Comparison of ENCODE assay signal across 19 cellular contexts in the genomic region with DNA sequence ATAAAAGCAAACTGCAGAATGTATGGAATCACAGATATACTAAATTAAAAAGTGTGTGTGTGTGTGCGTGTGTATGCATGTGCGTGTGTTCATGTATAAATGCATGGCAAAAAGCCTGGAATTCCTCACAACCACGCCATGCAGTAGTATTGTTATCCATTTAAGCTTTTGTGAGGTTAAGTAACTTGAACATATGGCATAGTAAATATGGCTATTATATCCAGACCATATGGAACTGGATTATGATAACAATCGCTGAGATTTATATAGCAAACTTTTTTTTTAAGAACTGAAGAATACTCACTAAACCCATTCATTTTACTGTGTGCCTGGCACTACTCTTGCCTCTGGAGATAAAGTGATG. TPM values are rescaled to one million over a fixed set of nuclear protein-coding genes. Genes with fewer than 3 reads are reported as not detected.
DNase-seq lines count a peak whose midpoint lies in the region; ATAC-seq and TF ChIP-seq lines count a peak whose summit lies in the region.
"Had no signal": no experiment of that assay in that cellular context is flagged by ENCODE, and none has a peak within 500 bp of the region (broad histone marks: within the 10 kb centered on the region; RNA-seq: fewer than 3 reads in every experiment).

No MANE protein-coding gene starts in this region.

- H3K79me2 ChIP-seq in OCI-LY7 (ENCODE audit: insufficient read depth, low read depth, low read length): no peaks in the 10 kb centered on the region

- WGBS in IMR-90 (ENCODE audit: extremely low coverage in 2 of 2, insufficient read length in 1 of 2), 2 experiments: no CpG with 5 or more reads among the region's 4 CpGs
- WGBS in gastroesophageal sphincter (ENCODE audit: low coverage in 1 of 2), 2 donors: 13 to 22% methylated on average over 4 of the region's 4 CpGs
- 15 to 34% methylated on average over 4 of the region's 4 CpGs for WGBS in esophagus squamous epithelium, 2 donors

- no peak overlapping the region for H2BK120ac ChIP-seq in IMR-90 (ENCODE audit: low read depth, low read length)

- in situ Hi-C loops in IMR-90 (cut with MboI; ENCODE audit: low sequenced_read_pairs) (no loop called here), Panc1 (cut with HindIII; ENCODE audit: low pct_unique_long_range_greater_than_20kb, low sequenced_read_pairs) (loop anchor here (5.0 kb wide), 1 partner anchor 35 kb away; no protein-coding TSS in a partner anchor)

- intact Hi-C loops in IMR-90 (cut with micrococcal nuclease) (loop anchor here (5.0 kb wide), 1 partner anchor 440 kb away; no protein-coding TSS in a partner anchor), Panc1 (cut with micrococcal nuclease; ENCODE audit: unreplicated experiment) (loop anchor here (10.0 kb wide), 1 partner anchor 142 kb away; no protein-coding TSS in a partner anchor), OCI-LY7 (cut with micrococcal nuclease; ENCODE audit: unreplicated experiment) (no loop called here), esophagus squamous epithelium (cut with DNase I) (no loop called here)

- H3K27me3 ChIP-seq in IMR-90 (ENCODE audit: control insufficient read depth, insufficient read depth, low read length) (peaks cover 20% of the 10 kb centered on the region), Panc1 (ENCODE audit: control insufficient read depth, insufficient read depth, low read length) (no peaks in the 10 kb centered on the region), gastroesophageal sphincter (no peaks in the 10 kb centered on the region), skeletal muscle tissue (ENCODE audit: control insufficient read depth in 3 of 3, insufficient read depth in 3 of 3, low read length in 3 of 3) (no peaks in the 10 kb centered on the region), esophagus squamous epithelium (no peaks in the 10 kb centered on the region)
- H3K27me3 ChIP-seq: tibial artery had no signal

- H3K36me3 ChIP-seq in IMR-90 (ENCODE audit: control insufficient read depth, insufficient read depth, low read length): no peaks in the 10 kb centered on the region
- no peaks in the 10 kb centered on the region for H3K36me3 ChIP-seq in Panc1 (ENCODE audit: control insufficient read depth, insufficient read depth, low read length)
- no peaks in the 10 kb centered on the region for H3K36me3 ChIP-seq in gastroesophageal sphincter
- H3K36me3 ChIP-seq in skeletal muscle tissue (ENCODE audit: control insufficient read depth in 3 of 3, insufficient read depth in 3 of 3, low read length in 3 of 3): no peaks in the 10 kb centered on the region
- H3K36me3 ChIP-seq in OCI-LY7 (ENCODE audit: insufficient read depth, low read length): no peaks in the 10 kb centered on the region
- no peaks in the 10 kb centered on the region for H3K36me3 ChIP-seq in esophagus squamous epithelium
- H3K36me3 ChIP-seq: tibial artery had no signal

- H2AK5ac ChIP-seq in IMR-90 (ENCODE audit: low read depth, low read length): peak overlapping the region; percentile 38; the same call in 1 of the 2 replicates

- H4K20me1 ChIP-seq in IMR-90 (ENCODE audit: insufficient read depth, low read length) (peaks cover 15% of the 10 kb centered on the region), OCI-LY7 (ENCODE audit: insufficient read depth, low read length) (no peaks in the 10 kb centered on the region)

- no peak overlapping the region for H2BK15ac ChIP-seq in IMR-90 (ENCODE audit: low read depth, low read length)

- H2BK5ac ChIP-seq in IMR-90 (ENCODE audit: low read depth, low read length, poor library complexity, severe bottlenecking): no peak overlapping the region

- dilution Hi-C loops in IMR-90 (cut with HindIII; ENCODE audit: low sequenced_read_pairs, unreplicated experiment): no loop called here

- DNase-seq in IMR-90 (no peak), Panc1 (ENCODE audit: low read depth, low spot score) (no peak), OCI-LY7 (ENCODE audit: low spot score) (no peak), esophagus squamous epithelium (lab: John Stamatoyannopoulos, UW) (no peak)
- DNase-seq: activated CD4-positive, CD25-positive, alpha-beta regulatory T cell treated with anti-CD3 and anti-CD28 coated beads, Interleukin-2, amount 50 U/mL, for 72 hours; activated naive CD4-positive, alpha-beta T cell treated with anti-CD3 and anti-CD28 coated beads, Interleukin-2, amount 10 ng/mL, durations not matched to agents 7 days and 5 days; activated T-cell treated with anti-CD3 and anti-CD28 coated beads, Interleukin-2, amount 50 U/mL, for 4 hours; AML-193; cerebellar nuclear complex; effector CD8-positive, alpha-beta T cell; glutamatergic neuron; H7; midbrain; RPMI8226; stimulated activated CD4-positive, alpha-beta T cell treated with anti-CD3 and anti-CD28 coated beads, Interleukin-4, amount 100 ng/mL, for 1 hour had no signal

- POLR2A ChIA-PET in IMR-90 (lab: Charles Lee; ENCODE audit: unreplicated experiment) (no interaction called here), Panc1 (lab: Charles Lee) (interaction anchor here (0.5 to 0.7 kb wide), 2 partner anchors 25 to 246 kb away, joined by 3 to 8 read pairs; no protein-coding TSS in a partner anchor), OCI-LY7 (lab: Charles Lee) (interaction anchor here (0.6 kb wide), 1 partner anchor 1351 kb away, joined by 4 read pairs; no protein-coding TSS in a partner anchor)

- H3K9me3 ChIP-seq in IMR-90 (ENCODE audit: control insufficient read depth, insufficient read depth, low read length) (no peaks in the 10 kb centered on the region), Panc1 (ENCODE audit: control insufficient read depth, insufficient read depth, low read depth, low read length) (no peaks in the 10 kb centered on the region), gastroesophageal sphincter (no peaks in the 10 kb centered on the region), skeletal muscle tissue (ENCODE audit: control insufficient read depth in 3 of 3, low read length in 3 of 3) (no peaks in the 10 kb centered on the region), OCI-LY7 (ENCODE audit: low read length) (no peaks in the 10 kb centered on the region), esophagus squamous epithelium (no peaks in the 10 kb centered on the region)
- H3K9me3 ChIP-seq: tibial artery had no signal

- no peak overlapping the region for H2AK9ac ChIP-seq in IMR-90 (replicated peaks; ENCODE audit: low read depth, low read length, poor library complexity)

- H2BK20ac ChIP-seq in IMR-90 (ENCODE audit: low read depth, low read length): no peak overlapping the region

- TF ChIP-seq RAD21 in IMR-90 (IDR thresholded peaks at IDR 0.05; ENCODE audit: low read length): no peak

- H3K9ac ChIP-seq in IMR-90 (ENCODE audit: low read depth, low read length) (no peak overlapping the region), skeletal muscle tissue (ENCODE audit: low read depth in 1 of 3, low read length in 3 of 3) (peak overlapping the region in 2 of 3 donors; percentile 38 to 68)

- no peaks in the 10 kb centered on the region for H3K79me1 ChIP-seq in IMR-90 (ENCODE audit: low read depth in 1 of 2, low read length in 2 of 2)

- TF ChIP-seq POLR2A in IMR-90 (IDR thresholded peaks at IDR 0.05; ENCODE audit: low read depth, low read length): no peak
- TF ChIP-seq POLR2A in gastroesophageal sphincter (IDR thresholded peaks at IDR 0.05): no peak
- TF ChIP-seq POLR2A in esophagus squamous epithelium (IDR thresholded peaks at IDR 0.05): no peak

- no peak overlapping the region for H4K5ac ChIP-seq in IMR-90 (ENCODE audit: low read depth, low read length)

- no peaks in the 10 kb centered on the region for H3K9me2 ChIP-seq in OCI-LY7 (ENCODE audit: insufficient read depth, low read length)

- TF ChIP-seq CTCF in IMR-90 (conservative IDR thresholded peaks at IDR 0.05; ENCODE audit: low read depth, low read length): no peak
- TF ChIP-seq CTCF in Panc1 (IDR thresholded peaks at IDR 0.05): no peak
- no peak for TF ChIP-seq CTCF in gastroesophageal sphincter (IDR thresholded peaks at IDR 0.05)
- TF ChIP-seq CTCF in OCI-LY7 (conservative IDR thresholded peaks at IDR 0.05; ENCODE audit: low read length): no peak
- TF ChIP-seq CTCF in esophagus squamous epithelium (IDR thresholded peaks at IDR 0.05): no peak

- H3K14ac ChIP-seq in IMR-90 (replicated peaks; ENCODE audit: low read depth, low read length): no peak overlapping the region

- no peak overlapping the region for H3K18ac ChIP-seq in IMR-90 (ENCODE audit: low read depth, low read length)

- H3K4me2 ChIP-seq in IMR-90 (ENCODE audit: low read depth, low read length) (peak overlapping the region; percentile 66), OCI-LY7 (ENCODE audit: low read length) (no peak overlapping the region)

- TF ChIP-seq EP300 in gastroesophageal sphincter (IDR thresholded peaks at IDR 0.05): no peak

- H3K56ac ChIP-seq in IMR-90 (ENCODE audit: extremely low read depth, insufficient read depth, low read length): no peak overlapping the region

- ATAC-seq in IMR-90 (ENCODE audit: low read depth): no peak; the same call in 1 of the 2 replicates
- peak; percentile 66 for ATAC-seq in Panc1
- no peak for ATAC-seq in gastroesophageal sphincter
- ATAC-seq in HG02763 (IDR thresholded peaks at IDR 0.05; ENCODE audit: unreplicated experiment): no peak
- ATAC-seq: activated T-cell treated with anti-CD3 and anti-CD28 coated beads, Interleukin-2, amount 50 U/mL, for 4 hours had no signal

- H3K4me1 ChIP-seq in IMR-90 (ENCODE audit: control insufficient read depth, insufficient read depth, low read length) (peaks cover 12% of the 10 kb centered on the region), Panc1 (ENCODE audit: control insufficient read depth, insufficient read depth, low read length) (peaks cover 24% of the 10 kb centered on the region), gastroesophageal sphincter (peaks cover 4 to 17% (median 6%) of the 10 kb centered on the region in 3 donors), skeletal muscle tissue (ENCODE audit: control insufficient read depth in 3 of 3, insufficient read depth in 3 of 3, low read length in 3 of 3) (peaks cover 16 to 30% (median 23%) of the 10 kb centered on the region in 3 donors), OCI-LY7 (ENCODE audit: insufficient read depth, low read length, poor library complexity, severe bottlenecking) (no peaks in the 10 kb centered on the region), esophagus squamous epithelium (peaks cover 0 to 30% (median 18%) of the 10 kb centered on the region in 3 donors)

- H4K91ac ChIP-seq in IMR-90 (ENCODE audit: insufficient read depth, low read depth, low read length): no peak overlapping the region; the same call in 1 of the 2 replicates

- H3K4me3 ChIP-seq in IMR-90 (ENCODE audit: insufficient read depth, low read depth, low read length): no peak overlapping the region
- H3K4me3 ChIP-seq in Panc1 (ENCODE audit: low read depth in 2 of 2, low read length in 2 of 2): no peak overlapping the region; a peak in 1 of 4 replicates
- H3K4me3 ChIP-seq in gastroesophageal sphincter: no peak overlapping the region
- no peak overlapping the region for H3K4me3 ChIP-seq in skeletal muscle tissue (ENCODE audit: low read length in 3 of 3)
- no peak overlapping the region for H3K4me3 ChIP-seq in OCI-LY7 (ENCODE audit: low read depth, low read length, poor library complexity, severe bottlenecking)
- no peak overlapping the region for H3K4me3 ChIP-seq in esophagus squamous epithelium
- H3K4me3 ChIP-seq: tibial artery had no signal

- peaks cover 13% of the 10 kb centered on the region for H3K9me1 ChIP-seq in IMR-90 (ENCODE audit: insufficient read depth, low read length)

- BruUV-seq in IMR-90 (replicated peaks; lab: Mats Ljungman, UMichigan) (no TSS peak), Panc1 (replicated peaks; lab: Mats Ljungman, UMichigan) (no TSS peak), OCI-LY7 (replicated peaks; lab: Mats Ljungman, UMichigan) (no TSS peak)

- H2AFZ ChIP-seq in IMR-90 (replicated peaks; ENCODE audit: low read length, poor library complexity) (no peak overlapping the region), OCI-LY7 (ENCODE audit: low read length) (no peak overlapping the region)

- no peak overlapping the region for H3K4ac ChIP-seq in IMR-90 (ENCODE audit: low read depth, low read length)

- H3K27ac ChIP-seq in IMR-90 (ENCODE audit: insufficient read depth, low read length) (no peak overlapping the region), Panc1 (ENCODE audit: low read length) (peak overlapping the region; percentile 68), gastroesophageal sphincter (peak overlapping the region in 3 of 4 donors; percentile 73 to 80 (median 75)), skeletal muscle tissue (ENCODE audit: low read depth, low read length) (peak overlapping the region; percentile 71), OCI-LY7 (ENCODE audit: low read depth, low read length, poor library complexity, severe bottlenecking) (no peak overlapping the region), esophagus squamous epithelium (peak overlapping the region in 1 of 4 donors; percentile 42)

- CTCF ChIA-PET in IMR-90 (lab: Yijun Ruan, JAX) (no interaction called here), Panc1 (lab: Charles Lee) (no interaction called here), OCI-LY7 (lab: Charles Lee; ENCODE audit: unreplicated experiment) (no interaction called here)

- no peak overlapping the region for H3K23ac ChIP-seq in IMR-90 (ENCODE audit: low read depth, low read length)

- no peak overlapping the region for H4K8ac ChIP-seq in IMR-90 (ENCODE audit: low read depth in 2 of 2, low read length in 2 of 2)

RNA-seq across cellular contexts. Expression of a gene that starts 22.3 kb away (rescaled TPM):
- total RNA-seq in IMR-90 (2012; rRNA removed) (under 0.01 and 0.28 TPM in 2 replicates), Panc1 (2021; ENCODE audit: unreplicated experiment) (18.0 TPM), gastroesophageal sphincter (10 to 100 TPM; 16.1 to 24.1 (median 20.8) TPM), skeletal muscle tissue (2.6 TPM), OCI-LY7 (2022) (7.5 and 8.5 TPM in 2 replicates), esophagus squamous epithelium (1 to 10 TPM in 2 of 4 donors, under 1 TPM in 2; 0.19 to 1.7 (median 1.1) TPM)
- 0.12 and 0.19 TPM in 2 replicates for polyA plus RNA-seq in IMR-90 (2012; rRNA removed)
- 0.02 and 0.51 TPM in 2 replicates for polyA plus RNA-seq in IMR-90 (2012; cell fraction: cytosol; rRNA removed)
- polyA plus RNA-seq in IMR-90 (2012; cell fraction: nucleus; rRNA removed; ENCODE audit: low replicate concordance): 0.03 and 0.16 TPM in 2 replicates
- 14.0 TPM for polyA plus RNA-seq in Panc1 (2012; ENCODE audit: insufficient read length)
- total RNA-seq in OCI-LY7 (2014; rRNA removed; shearing (Covaris generic)): 3.6 and 3.7 TPM in 2 replicates

Comparison
In these comparisons a context has a peak if more than half of its experiments do, and no peak if none do; other contexts are left out.
1. H3K27ac ChIP-seq: peak in Panc1 (single experiment), gastroesophageal sphincter (3 of 4) and skeletal muscle tissue (single experiment); none in IMR-90 (single experiment) and OCI-LY7 (single experiment).
2. intact Hi-C loops: an anchor here in IMR-90 (5.0 kb wide) and Panc1 (10.0 kb wide); none called in OCI-LY7 and esophagus squamous epithelium.